In genomic region chr11:122159861-122160260, GRCh38 we compare ENCODE assay signal across 1 cellular context.
TF ChIP-seq lines count a peak whose summit lies in the region.

No MANE protein-coding gene starts in this region.

TF ChIP-seq in HCT116, 20 proteins besides CTCF, POLR2A, EP300 and RAD21 (continued from another document):
- TF ChIP-seq REST (IDR thresholded peaks at IDR 0.05; ENCODE audit: low read depth): no peak
- TF ChIP-seq POLR2AphosphoS5 (IDR thresholded peaks at IDR 0.05; ENCODE audit: low read depth, low read length): no peak
- no peak for TF ChIP-seq ZFX (IDR thresholded peaks at IDR 0.05)
- no peak for TF ChIP-seq YY1 (IDR thresholded peaks at IDR 0.05; ENCODE audit: extremely low read depth, insufficient replicate concordance, low read depth, low read length)
- no peak for TF ChIP-seq ELF1 (IDR thresholded peaks at IDR 0.05; ENCODE audit: borderline replicate concordance, low read depth)
- no peak for TF ChIP-seq SIN3A (IDR thresholded peaks at IDR 0.05; ENCODE audit: low read depth)
- no peak for TF ChIP-seq MAX (IDR thresholded peaks at IDR 0.05)
- no peak for TF ChIP-seq JUND (IDR thresholded peaks at IDR 0.05)
- TF ChIP-seq SRF (IDR thresholded peaks at IDR 0.05; ENCODE audit: low read depth): no peak
- TF ChIP-seq CEBPB (IDR thresholded peaks at IDR 0.05; ENCODE audit: low read depth): no peak
- no peak for TF ChIP-seq SP1 (IDR thresholded peaks at IDR 0.05; ENCODE audit: low read depth)
- TF ChIP-seq ZBTB33 (IDR thresholded peaks at IDR 0.05; ENCODE audit: extremely low read depth, insufficient replicate concordance, low read length): no peak
